Comparison of ENCODE assay signal across 21 cellular contexts in the genomic region with DNA sequence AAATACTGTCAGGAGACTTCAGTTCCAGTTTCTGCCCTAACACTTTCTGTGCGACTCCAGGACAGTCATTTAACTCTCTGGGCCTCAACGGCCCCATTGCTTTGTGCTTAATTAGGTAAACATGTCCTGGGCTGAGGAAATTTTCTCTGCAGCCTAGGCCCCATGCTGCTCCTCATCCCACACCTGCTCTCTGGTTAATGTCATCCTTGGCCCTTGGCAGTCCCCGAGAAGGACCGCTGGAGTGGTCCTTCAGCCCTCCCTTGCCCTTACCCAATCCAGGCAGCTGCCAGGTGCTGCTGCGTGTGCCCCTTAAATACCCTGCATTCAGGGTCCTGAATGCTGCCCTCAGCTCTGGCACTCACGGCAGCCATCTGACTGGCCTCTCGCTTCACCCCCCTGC. TPM values are rescaled to one million over a fixed set of nuclear protein-coding genes. Genes with fewer than 3 reads are reported as not detected.
DNase-seq lines count a peak whose midpoint lies in the region; ATAC-seq and TF ChIP-seq lines count a peak whose summit lies in the region.
"Had no signal": no experiment of that assay in that cellular context is flagged by ENCODE, and none has a peak within 500 bp of the region (broad histone marks: within the 10 kb centered on the region; RNA-seq: fewer than 3 reads in every experiment).

No MANE protein-coding gene starts in this region.

- H3K9me3 ChIP-seq in iPS-20b (ENCODE audit: insufficient read depth, low read depth, low read length): no peaks in the 10 kb centered on the region
- peaks cover 0 to 6% (median 0%) of the 10 kb centered on the region in 4 donors for H3K9me3 ChIP-seq in tibial nerve
- H3K9me3 ChIP-seq: gastrocnemius medialis, ovary had no signal

- no peaks in the 10 kb centered on the region for H3K36me3 ChIP-seq in iPS-20b (ENCODE audit: insufficient read depth, low read depth, low read length)
- no peaks in the 10 kb centered on the region for H3K36me3 ChIP-seq in tibial nerve
- H3K36me3 ChIP-seq: cardiac muscle cell, esophagus squamous epithelium, gastrocnemius medialis, ovary had no signal

- H3K4me3 ChIP-seq in iPS-20b (ENCODE audit: low read length) (peak overlapping the region; percentile 37; the same call in 1 of the 2 replicates), tibial nerve (no peak overlapping the region)
- H3K4me3 ChIP-seq: cardiac muscle cell, gastrocnemius medialis, ovary had no signal

- DNase-seq in COR-L47 (lab: John Stamatoyannopoulos, UW) (peak; percentile 17), NCI-H146 (lab: John Stamatoyannopoulos, UW) (peak; percentile 78), NCI-H748 (lab: John Stamatoyannopoulos, UW; ENCODE audit: unreplicated experiment) (peak; percentile 88), tibial nerve (ENCODE audit: low spot score in 2 of 2) (no peak)
- DNase-seq in activated CD4-positive, alpha-beta T cell treated with anti-CD3 and anti-CD28 coated beads, Interleukin-2, amount 50 U/mL, for 1 hour: no peak
- DNase-seq: C1 segment of cervical spinal cord, cortex of kidney, esophagus squamous epithelium, gastrocnemius medialis, hippocampal formation, midbrain, natural killer cell, NCI-H1436 treated with DMSO at 0.1 percent for 48 hours, ovary, retina, small intestine had no signal

- no peak for TF ChIP-seq CTCF in tibial nerve (IDR thresholded peaks at IDR 0.05)

- TF ChIP-seq POLR2A in tibial nerve (IDR thresholded peaks at IDR 0.05): no peak

- ATAC-seq in HG03039 (IDR thresholded peaks at IDR 0.05; ENCODE audit: unreplicated experiment): no peak
- ATAC-seq: gastrocnemius medialis; natural killer cell; stimulated activated effector memory CD8-positive, alpha-beta T cell treated with anti-CD3 and anti-CD28 coated beads, Interleukin-12 subunit alpha, Interleukin-12 subunit beta, amount 100 ng/mL, for 72 hours had no signal

- H3K27ac ChIP-seq in iPS-20b (ENCODE audit: low read length) (no peak overlapping the region), tibial nerve (no peak overlapping the region)
- H3K27ac ChIP-seq: cardiac muscle cell, esophagus squamous epithelium, gastrocnemius medialis, ovary had no signal

- whole genome bisulfite sequencing in tibial nerve, 2 donors: 51 to 70% methylated on average over 7 of the region's 7 CpGs

- peaks cover 38% of the 10 kb centered on the region for H3K27me3 ChIP-seq in iPS-20b (ENCODE audit: insufficient read depth, low read length)
- peaks cover 0 to 26% of the 10 kb centered on the region in 2 donors for H3K27me3 ChIP-seq in tibial nerve
- H3K27me3 ChIP-seq: ovary had no signal

- H3K4me1 ChIP-seq in iPS-20b (ENCODE audit: insufficient read depth, low read length): no peaks in the 10 kb centered on the region; the same call in 1 of the 2 replicates
- peaks cover 0 to 11% (median 0%) of the 10 kb centered on the region in 4 donors for H3K4me1 ChIP-seq in tibial nerve
- H3K4me1 ChIP-seq: gastrocnemius medialis had no signal

- TF ChIP-seq EP300 in tibial nerve (IDR thresholded peaks at IDR 0.05): no peak

- H3K9ac ChIP-seq in iPS-20b (ENCODE audit: low read depth, low read length): no peak overlapping the region

RNA-seq across cellular contexts. Expression of a gene that starts 18.7 kb away (rescaled TPM):
- under 1 TPM in 1 of 4 donors, not detected in 3; 0.42 TPM for total RNA-seq in tibial nerve
- total RNA-seq: natural killer cell; ovary; T-helper 2 cell treated with Interferon-gamma antibody and Interleukin-4, amounts not matched to agents 100 ng/mL and 5 ng/mL, for 36 hours had no signal

RNA-seq across cellular contexts. Expression of a gene that starts 19.3 kb away (rescaled TPM):
- total RNA-seq in tibial nerve: under 1 TPM in 2 of 4 donors, not detected in 2; under 0.01 to 0.22 TPM
- total RNA-seq: natural killer cell had no signal

Comparison
In these comparisons a context has a peak if more than half of its experiments do, and no peak if none do; other contexts are left out.
1. DNase-seq: peak in COR-L47 (single experiment), NCI-H146 (single experiment) and NCI-H748 (single experiment); none in tibial nerve (0 of 2) and activated CD4-positive, alpha-beta T cell treated with anti-CD3 and anti-CD28 coated beads, Interleukin-2, amount 50 U/mL, for 1 hour (single experiment).